ENCODE assay signal across 1 cellular context in the genomic region with DNA sequence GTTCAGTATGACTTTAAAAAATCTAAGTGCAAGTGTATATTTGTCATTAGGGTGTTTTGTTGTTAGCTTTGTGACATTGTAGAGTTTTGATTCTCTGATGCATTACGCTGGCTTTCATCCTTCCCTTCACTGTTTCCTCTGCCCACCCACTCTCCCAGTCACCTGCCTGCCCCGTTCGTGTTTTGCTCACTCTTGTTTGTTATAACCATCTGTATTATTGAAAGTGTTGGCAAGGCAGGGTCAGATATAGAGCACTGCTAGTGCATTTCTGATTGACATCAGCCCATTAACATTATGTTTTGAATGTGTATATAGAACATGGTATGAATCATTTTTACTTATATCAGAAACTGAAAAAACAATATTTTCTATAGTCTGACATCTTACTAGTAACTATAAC.
TF ChIP-seq lines count a peak whose summit lies in the region.

No MANE protein-coding gene starts in this region.

TF ChIP-seq in SK-N-SH treated with all-trans-retinoic acid at 6 μM for 48 hours, 23 proteins besides CTCF, POLR2A, EP300 and RAD21 (continued from another document):
- TF ChIP-seq TOX (CRISPR knock-in tag; IDR thresholded peaks at IDR 0.05; ENCODE audit: borderline replicate concordance) (no peak), ZNF70 (CRISPR knock-in tag; IDR thresholded peaks at IDR 0.05) (no peak), ZFP3 (CRISPR knock-in tag; IDR thresholded peaks at IDR 0.05) (no peak), ESRRG (CRISPR knock-in tag; IDR thresholded peaks at IDR 0.05) (no peak), GLIS3 (CRISPR knock-in tag; IDR thresholded peaks at IDR 0.05) (no peak), ZNF8 (CRISPR knock-in tag; IDR thresholded peaks at IDR 0.05) (no peak), BACH2 (CRISPR knock-in tag; IDR thresholded peaks at IDR 0.05; ENCODE audit: borderline replicate concordance) (no peak)
- TF ChIP-seq, protein P1, sequence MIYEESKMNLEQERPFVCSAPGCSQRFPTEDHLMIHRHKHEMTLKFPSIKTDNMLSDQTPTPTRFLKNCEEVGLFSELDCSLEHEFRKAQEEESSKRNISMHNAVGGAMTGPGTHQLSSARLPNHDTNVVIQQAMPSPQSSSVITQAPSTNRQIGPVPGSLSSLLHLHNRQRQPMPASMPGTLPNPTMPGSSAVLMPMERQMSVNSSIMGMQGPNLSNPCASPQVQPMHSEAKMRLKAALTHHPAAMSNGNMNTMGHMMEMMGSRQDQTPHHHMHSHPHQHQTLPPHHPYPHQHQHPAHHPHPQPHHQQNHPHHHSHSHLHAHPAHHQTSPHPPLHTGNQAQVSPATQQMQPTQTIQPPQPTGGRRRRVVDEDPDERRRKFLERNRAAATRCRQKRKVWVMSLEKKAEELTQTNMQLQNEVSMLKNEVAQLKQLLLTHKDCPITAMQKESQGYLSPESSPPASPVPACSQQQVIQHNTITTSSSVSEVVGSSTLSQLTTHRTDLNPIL (CRISPR knock-in tag; IDR thresholded peaks at IDR 0.05; ENCODE audit: low read depth) = no peak
